Comparison of ENCODE assay signal across 14 cellular contexts in the genomic region with DNA sequence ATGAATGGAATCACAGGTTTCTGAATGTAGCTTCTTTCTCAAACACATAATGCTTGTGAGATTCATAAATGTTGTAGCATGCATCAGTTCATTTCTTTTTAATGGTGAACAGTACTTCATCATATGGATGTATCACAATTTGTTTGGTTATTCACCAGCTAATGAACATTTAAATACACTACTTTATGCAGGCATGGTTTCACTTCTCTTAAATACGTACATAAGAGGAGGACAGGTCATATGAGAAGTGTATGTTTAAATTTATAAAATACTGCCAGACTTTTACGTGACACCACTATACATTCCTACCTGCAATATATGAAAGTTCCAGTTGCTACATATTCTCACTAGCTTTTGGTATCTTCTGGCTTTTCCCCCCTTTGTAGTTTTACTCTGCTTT.
DNase-seq lines count a peak whose midpoint lies in the region; ATAC-seq, FAIRE-seq and TF ChIP-seq lines count a peak whose summit lies in the region.
"Had no signal": no experiment of that assay in that cellular context is flagged by ENCODE, and none has a peak within 500 bp of the region (broad histone marks: within the 10 kb centered on the region; RNA-seq: fewer than 3 reads in every experiment).

No MANE protein-coding gene starts in this region.

- H3K36me3 ChIP-seq in DOHH2 (ENCODE audit: control insufficient read depth, low read length) (peaks cover 31% of the 10 kb centered on the region), ovary (no peaks in the 10 kb centered on the region), mesendoderm (ENCODE audit: control insufficient read depth, insufficient read depth, low read length) (no peaks in the 10 kb centered on the region)
- H3K36me3 ChIP-seq: brain microvascular endothelial cell, esophagus muscularis mucosa had no signal

- H4K20me1 ChIP-seq in DOHH2 (ENCODE audit: control insufficient read depth, insufficient read depth, low read depth, low read length): 0 out of 2 replicates have a peak, but pooled peaks cover under 1% of the 10 kb centered on the region

- TF ChIP-seq EP300 in ovary (IDR thresholded peaks at IDR 0.05): no peak

- H3K79me2 ChIP-seq in DOHH2 (ENCODE audit: control insufficient read depth, low read length) (peaks cover 98% of the 10 kb centered on the region), mesendoderm (ENCODE audit: control insufficient read depth, insufficient read depth, low read length) (peaks cover 11% of the 10 kb centered on the region)

- peak; percentile 56 for ATAC-seq in GM19324 (IDR thresholded peaks at IDR 0.05; ENCODE audit: low FRiP score, unreplicated experiment)
- ATAC-seq in HG02763 (IDR thresholded peaks at IDR 0.05; ENCODE audit: unreplicated experiment): peak; percentile 60
- peak; percentile 57 for ATAC-seq in HG03571 (IDR thresholded peaks at IDR 0.05; ENCODE audit: unreplicated experiment)
- ATAC-seq: stimulated activated effector memory CD8-positive, alpha-beta T cell treated with anti-CD3 and anti-CD28 coated beads, Interleukin-12 subunit alpha, Interleukin-12 subunit beta, amount 100 ng/mL, for 72 hours had no signal

- no peak overlapping the region for H3K4me3 ChIP-seq in DOHH2 (ENCODE audit: low read length)
- no peak overlapping the region for H3K4me3 ChIP-seq in ovary
- H3K4me3 ChIP-seq in mesendoderm (ENCODE audit: low read length): no peak overlapping the region
- H3K4me3 ChIP-seq: esophagus muscularis mucosa had no signal

- no peak overlapping the region for H3K18ac ChIP-seq in mesendoderm (ENCODE audit: low read length)

- no peak for DNase-seq in ovary
- DNase-seq in RCC 7860 (ENCODE audit: low spot score): no peak
- DNase-seq in mesendoderm: no peak
- DNase-seq in NCI-H1694 (lab: John Stamatoyannopoulos, UW): no peak
- DNase-seq: brain microvascular endothelial cell; NCI-H1417; stimulated activated CD4-positive, alpha-beta T cell treated with anti-CD3 and anti-CD28 coated beads, Interleukin-15, amount 100 ng/mL, for 24 hours; T-helper 9 cell had no signal

- H3K56ac ChIP-seq in mesendoderm (ENCODE audit: low read length): no peak overlapping the region

- H3K4me1 ChIP-seq in DOHH2 (ENCODE audit: control insufficient read depth, low read length): peaks cover 31% of the 10 kb centered on the region
- peaks cover 1% of the 10 kb centered on the region for H3K4me1 ChIP-seq in ovary (ENCODE audit: insufficient read depth)
- no peaks in the 10 kb centered on the region for H3K4me1 ChIP-seq in mesendoderm (ENCODE audit: control insufficient read depth, low read depth, low read length)

- intact Hi-C loops in ovary (cut with DNase I): no loop called here

- TF ChIP-seq POLR2A in ovary (IDR thresholded peaks at IDR 0.05): no peak

- no peak for TF ChIP-seq CTCF in DOHH2 (IDR thresholded peaks at IDR 0.05; ENCODE audit: low read depth, low read length, poor library complexity, severe bottlenecking)
- no peak for TF ChIP-seq CTCF in ovary (IDR thresholded peaks at IDR 0.05)

- peaks cover 16% of the 10 kb centered on the region; the same call in 1 of the 2 replicates for H3F3A ChIP-seq in DOHH2 (ENCODE audit: control insufficient read depth, insufficient read depth)

- H2BK15ac ChIP-seq in mesendoderm (replicated peaks; ENCODE audit: low read depth): no peak overlapping the region

- H3K4me2 ChIP-seq in DOHH2 (ENCODE audit: low read length) (peak overlapping the region; percentile 8; the same call in 1 of the 2 replicates), mesendoderm (ENCODE audit: low read length) (no peak overlapping the region)

- H2BK120ac ChIP-seq in mesendoderm (ENCODE audit: low read depth, low read length): no peak overlapping the region

- 96 to 100% (median 97%) methylated on average over 2 of the region's 2 CpGs for WGBS in ovary, 3 donors
- no CpG with 5 or more reads among the region's 2 CpGs for WGBS in mesendoderm (ENCODE audit: extremely low coverage, insufficient coverage, low lambda C conversion rate)

- H3K79me1 ChIP-seq in mesendoderm (ENCODE audit: low read length): peaks cover 4% of the 10 kb centered on the region

- H3K27me3 ChIP-seq in DOHH2 (ENCODE audit: control insufficient read depth, low read length): no peaks in the 10 kb centered on the region
- no peaks in the 10 kb centered on the region for H3K27me3 ChIP-seq in ovary
- no peaks in the 10 kb centered on the region for H3K27me3 ChIP-seq in mesendoderm (ENCODE audit: insufficient read depth, low read length, poor library complexity)
- H3K27me3 ChIP-seq: brain microvascular endothelial cell, esophagus muscularis mucosa had no signal

- H3K4ac ChIP-seq in mesendoderm (ENCODE audit: low read depth, low read length): no peak overlapping the region

- no peak overlapping the region for H4K8ac ChIP-seq in mesendoderm (ENCODE audit: low read depth, low read length)

- no peak overlapping the region for H4K5ac ChIP-seq in mesendoderm (ENCODE audit: low read length)

- FAIRE-seq in RCC 7860 (lab: Jason Lieb, UNC): no peak

- H2AK5ac ChIP-seq in mesendoderm (ENCODE audit: low read length): no peak overlapping the region

- no peak overlapping the region for H3K23ac ChIP-seq in mesendoderm (ENCODE audit: low read length)

- no peak overlapping the region for H2BK5ac ChIP-seq in mesendoderm (ENCODE audit: low read length)

- H3K27ac ChIP-seq in DOHH2 (ENCODE audit: low read depth, low read length) (no peak overlapping the region), ovary (no peak overlapping the region), mesendoderm (ENCODE audit: low read depth, low read length) (no peak overlapping the region)
- H3K27ac ChIP-seq: brain microvascular endothelial cell, esophagus muscularis mucosa had no signal

- H3K9ac ChIP-seq in mesendoderm (ENCODE audit: low read length): no peak overlapping the region

- H3K9me2 ChIP-seq in DOHH2 (replicated peaks; ENCODE audit: control insufficient read depth, low read length): no peaks in the 10 kb centered on the region

- H3K9me3 ChIP-seq in DOHH2 (ENCODE audit: control insufficient read depth, insufficient read depth, low read length): no peaks in the 10 kb centered on the region
- H3K9me3 ChIP-seq in ovary: no peaks in the 10 kb centered on the region
- H3K9me3 ChIP-seq: esophagus muscularis mucosa had no signal
